In the genomic region with DNA sequence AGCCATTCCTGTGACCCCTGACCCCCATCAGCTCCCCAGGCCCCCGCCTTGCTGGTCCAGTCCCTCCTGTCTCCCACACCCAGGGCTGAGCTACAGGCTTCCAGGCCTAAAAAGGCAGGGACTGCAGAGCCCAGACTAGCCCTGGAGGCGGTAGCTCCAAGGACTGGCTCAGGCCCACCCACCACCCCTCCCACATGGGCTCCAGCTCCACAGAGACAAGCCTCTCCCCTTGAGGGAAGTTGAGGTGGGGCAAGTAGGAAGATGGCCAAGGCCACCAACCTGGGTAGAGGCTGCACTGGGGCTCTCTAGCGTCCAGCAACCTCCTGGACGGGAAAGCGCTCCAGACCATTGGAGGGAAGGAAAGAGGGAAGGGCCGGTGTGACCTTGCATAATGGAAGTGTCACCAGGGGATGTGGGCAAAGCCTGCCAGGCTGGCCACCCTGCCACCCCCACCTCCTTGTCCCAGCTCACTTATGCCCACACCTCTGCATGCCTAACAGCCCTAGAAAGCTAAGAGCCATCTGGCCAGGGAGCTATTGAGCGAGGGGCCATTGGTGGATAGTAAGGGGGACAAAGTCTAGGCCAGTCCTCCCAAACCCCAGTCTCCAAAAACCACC, we compare ENCODE assay signal across 22 cellular contexts.
DNase-seq lines count a peak whose midpoint lies in the region; ATAC-seq, FAIRE-seq and TF ChIP-seq lines count a peak whose summit lies in the region.
"Had no signal": no experiment of that assay in that cellular context is flagged by ENCODE, and none has a peak within 500 bp of the region (broad histone marks: within the 10 kb centered on the region; RNA-seq: fewer than 3 reads in every experiment).

No MANE protein-coding gene starts in this region.

- H3K18ac ChIP-seq in IMR-90 (ENCODE audit: low read depth, low read length): no peak overlapping the region

- no peak overlapping the region for H4K8ac ChIP-seq in IMR-90 (ENCODE audit: low read depth in 2 of 2, low read length in 2 of 2)

- H3K4me3 ChIP-seq in IMR-90 (ENCODE audit: insufficient read depth, low read depth, low read length) (no peak overlapping the region), esophagus squamous epithelium (peak overlapping the region; percentile 30 to 72 (median 58)), muscle layer of duodenum (ENCODE audit: low read depth in 1 of 2, low read length in 2 of 2) (peak overlapping the region; percentile 83 to 90), suprapubic skin (peak overlapping the region; percentile 44)

- no peak overlapping the region for H4K91ac ChIP-seq in IMR-90 (ENCODE audit: insufficient read depth, low read depth, low read length)

- peak overlapping the region; percentile 48 for H2AK9ac ChIP-seq in IMR-90 (replicated peaks; ENCODE audit: low read depth, low read length, poor library complexity)

- H3K4me1 ChIP-seq in IMR-90 (ENCODE audit: control insufficient read depth, insufficient read depth, low read length) (peaks cover 58% of the 10 kb centered on the region), esophagus squamous epithelium (peaks cover 46 to 99% (median 54%) of the 10 kb centered on the region in 3 donors), muscle layer of duodenum (ENCODE audit: control insufficient read depth in 1 of 2, insufficient read depth in 2 of 2, low read length in 2 of 2) (peaks cover 41 to 88% of the 10 kb centered on the region in 2 donors), suprapubic skin (peaks cover 79% of the 10 kb centered on the region)

- ATAC-seq in IMR-90 (ENCODE audit: low read depth) (no peak), HG03520 (IDR thresholded peaks at IDR 0.05; ENCODE audit: unreplicated experiment) (no peak)
- ATAC-seq: activated T-helper 17 cell treated with anti-CD3 and anti-CD28 coated beads, Interleukin-2, amount 50 U/mL, for 72 hours; T-cell had no signal

- intact Hi-C loops in IMR-90 (cut with micrococcal nuclease) (no loop called here), esophagus squamous epithelium (cut with DNase I) (no loop called here)

- TF ChIP-seq EP300 in suprapubic skin (IDR thresholded peaks at IDR 0.05): no peak

- H3K36me3 ChIP-seq in IMR-90 (ENCODE audit: control insufficient read depth, insufficient read depth, low read length) (peaks cover 2% of the 10 kb centered on the region; the same call in 1 of the 2 replicates), esophagus squamous epithelium (peaks cover 0 to 5% (median 0%) of the 10 kb centered on the region in 3 donors), muscle layer of duodenum (ENCODE audit: control insufficient read depth in 1 of 2, insufficient read depth in 2 of 2, low read length in 2 of 2) (peaks cover 0 to 3% of the 10 kb centered on the region in 2 donors), suprapubic skin (no peaks in the 10 kb centered on the region)

- no CpG with 5 or more reads among the region's 7 CpGs for WGBS in IMR-90 (ENCODE audit: extremely low coverage in 2 of 2, insufficient read length in 1 of 2), 2 experiments
- 70 to 72% methylated on average over 5 to 7 of the region's 7 CpGs for WGBS in esophagus squamous epithelium, 2 donors
- 81% methylated on average over 6 of the region's 7 CpGs for WGBS in suprapubic skin

- POLR2A ChIA-PET in IMR-90 (lab: Charles Lee; ENCODE audit: unreplicated experiment): no interaction called here

- H3K23ac ChIP-seq in IMR-90 (ENCODE audit: low read depth, low read length): 0 out of 2 replicates have a peak overlapping the region, but pooled peaks have one; percentile 14

- H2BK20ac ChIP-seq in IMR-90 (ENCODE audit: low read depth, low read length): no peak overlapping the region

- H3K27me3 ChIP-seq in IMR-90 (ENCODE audit: control insufficient read depth, insufficient read depth, low read length) (no peaks in the 10 kb centered on the region), esophagus squamous epithelium (no peaks in the 10 kb centered on the region), muscle layer of duodenum (ENCODE audit: low read depth, low read length) (no peaks in the 10 kb centered on the region), suprapubic skin (no peaks in the 10 kb centered on the region)

- H3K9me1 ChIP-seq in IMR-90 (ENCODE audit: insufficient read depth, low read length): peaks cover 48% of the 10 kb centered on the region

- TF ChIP-seq CTCF in IMR-90 (conservative IDR thresholded peaks at IDR 0.05; ENCODE audit: low read depth, low read length): no peak
- no peak for TF ChIP-seq CTCF in esophagus squamous epithelium (IDR thresholded peaks at IDR 0.05)
- no peak for TF ChIP-seq CTCF in suprapubic skin (IDR thresholded peaks at IDR 0.05)

- H3K9me3 ChIP-seq in IMR-90 (ENCODE audit: control insufficient read depth, insufficient read depth, low read length) (no peaks in the 10 kb centered on the region), esophagus squamous epithelium (no peaks in the 10 kb centered on the region), muscle layer of duodenum (ENCODE audit: control insufficient read depth in 1 of 2, low read length in 2 of 2) (no peaks in the 10 kb centered on the region), suprapubic skin (no peaks in the 10 kb centered on the region)

- no peak overlapping the region for H2BK5ac ChIP-seq in IMR-90 (ENCODE audit: low read depth, low read length, poor library complexity, severe bottlenecking)

- peak overlapping the region; percentile 17 for H2AFZ ChIP-seq in IMR-90 (replicated peaks; ENCODE audit: low read length, poor library complexity)

- no peak overlapping the region for H3K4ac ChIP-seq in IMR-90 (ENCODE audit: low read depth, low read length)

- H3K27ac ChIP-seq in IMR-90 (ENCODE audit: insufficient read depth, low read length): no peak overlapping the region
- H3K27ac ChIP-seq in esophagus squamous epithelium: peak overlapping the region; percentile 61 to 95 (median 92)
- peak overlapping the region; percentile 97 for H3K27ac ChIP-seq in muscle layer of duodenum (ENCODE audit: low read length)
- peak overlapping the region; percentile 73 for H3K27ac ChIP-seq in suprapubic skin
- H3K27ac ChIP-seq: epithelial cell of prostate had no signal

- CTCF ChIA-PET in IMR-90 (lab: Yijun Ruan, JAX): no interaction called here

- no peak overlapping the region for H2BK15ac ChIP-seq in IMR-90 (ENCODE audit: low read depth, low read length)

- H2AK5ac ChIP-seq in IMR-90 (ENCODE audit: low read depth, low read length): peak overlapping the region; percentile 55

- no peak overlapping the region for H3K56ac ChIP-seq in IMR-90 (ENCODE audit: extremely low read depth, insufficient read depth, low read length)

- peaks cover 12 to 90% of the 10 kb centered on the region in 2 experiments for H3K79me1 ChIP-seq in IMR-90 (ENCODE audit: low read depth in 1 of 2, low read length in 2 of 2)

- dilution Hi-C loops in IMR-90 (cut with HindIII; ENCODE audit: low sequenced_read_pairs, unreplicated experiment): no loop called here

- H4K20me1 ChIP-seq in IMR-90 (ENCODE audit: insufficient read depth, low read length): peaks cover 37% of the 10 kb centered on the region

- H4K5ac ChIP-seq in IMR-90 (ENCODE audit: low read depth, low read length): no peak overlapping the region

- no peak overlapping the region for H3K4me2 ChIP-seq in IMR-90 (ENCODE audit: low read depth, low read length)

- BruUV-seq in IMR-90 (replicated peaks; lab: Mats Ljungman, UMichigan): no TSS peak

- DNase-seq in IMR-90 (no peak), esophagus squamous epithelium (lab: John Stamatoyannopoulos, UW) (no peak), suprapubic skin (ENCODE audit: low spot score in 2 of 2) (no peak), HTR-8/SVneo (ENCODE audit: insufficient read length, low spot score) (no peak), RKO (ENCODE audit: low spot score) (no peak)
- no peak for DNase-seq in activated CD8-positive, alpha-beta memory T cell treated with anti-CD3 and anti-CD28 coated beads, Interleukin-2, amount 50 U/mL, for 4 hours
- DNase-seq: activated CD4-positive, alpha-beta memory T cell treated with anti-CD3 and anti-CD28 coated beads, Interleukin-2, amount 10 ng/mL, durations not matched to agents 7 days and 5 days; amniotic stem cell; GDM1; naive B cell; NCI-H2081 treated with DMSO at 0.1 percent for 48 hours; NCI-H526 treated with DMSO at 0.1 percent for 48 hours; stimulated activated CD4-positive, alpha-beta T cell treated with anti-CD3 and anti-CD28 coated beads, Interleukin-2, amount 100 ng/mL, for 24 hours; T-cell had no signal

- no peak overlapping the region for H3K14ac ChIP-seq in IMR-90 (replicated peaks; ENCODE audit: low read depth, low read length)

- in situ Hi-C loops in IMR-90 (cut with MboI; ENCODE audit: low sequenced_read_pairs): no loop called here

- TF ChIP-seq POLR2A in IMR-90 (IDR thresholded peaks at IDR 0.05; ENCODE audit: low read depth, low read length): no peak
- TF ChIP-seq POLR2A in esophagus squamous epithelium (IDR thresholded peaks at IDR 0.05): peak in 1 of 4 donors; percentile 27
- TF ChIP-seq POLR2A in suprapubic skin (IDR thresholded peaks at IDR 0.05): no peak

- FAIRE-seq in HTR-8/SVneo (lab: Jason Lieb, UNC): no peak
- FAIRE-seq: colon, H54, RCC 7860, urothelium cell line had no signal

- H2BK120ac ChIP-seq in IMR-90 (ENCODE audit: low read depth, low read length): no peak overlapping the region

- no peak overlapping the region for H3K9ac ChIP-seq in IMR-90 (ENCODE audit: low read depth, low read length)

- TF ChIP-seq RAD21 in IMR-90 (IDR thresholded peaks at IDR 0.05; ENCODE audit: low read length): no peak

TF ChIP-seq in IMR-90, 13 proteins besides CTCF, POLR2A, EP300 and RAD21:
- no peak for TF ChIP-seq FOS (IDR thresholded peaks at IDR 0.05; ENCODE audit: low read depth, low read length)
- no peak for TF ChIP-seq SMC3 (IDR thresholded peaks at IDR 0.05; ENCODE audit: low read depth, low read length)
- TF ChIP-seq CHD1 (IDR thresholded peaks at IDR 0.05; ENCODE audit: low read depth, low read length): no peak
- TF ChIP-seq USF2 (IDR thresholded peaks at IDR 0.05; ENCODE audit: low read depth, low read length): no peak
- no peak for TF ChIP-seq CEBPB (IDR thresholded peaks at IDR 0.05; ENCODE audit: low read depth, low read length)
- no peak for TF ChIP-seq NFE2L2 (IDR thresholded peaks at IDR 0.05; ENCODE audit: low read depth, low read length)
- no peak for TF ChIP-seq RCOR1 (IDR thresholded peaks at IDR 0.05; ENCODE audit: insufficient replicate concordance, low read length)
- TF ChIP-seq MAFK (IDR thresholded peaks at IDR 0.05; ENCODE audit: low read depth, low read length): no peak
- no peak for TF ChIP-seq MAZ (IDR thresholded peaks at IDR 0.05; ENCODE audit: borderline replicate concordance, low read depth, low read length)
